Comparison of ENCODE assay signal across 26 cellular contexts in the genomic region with DNA sequence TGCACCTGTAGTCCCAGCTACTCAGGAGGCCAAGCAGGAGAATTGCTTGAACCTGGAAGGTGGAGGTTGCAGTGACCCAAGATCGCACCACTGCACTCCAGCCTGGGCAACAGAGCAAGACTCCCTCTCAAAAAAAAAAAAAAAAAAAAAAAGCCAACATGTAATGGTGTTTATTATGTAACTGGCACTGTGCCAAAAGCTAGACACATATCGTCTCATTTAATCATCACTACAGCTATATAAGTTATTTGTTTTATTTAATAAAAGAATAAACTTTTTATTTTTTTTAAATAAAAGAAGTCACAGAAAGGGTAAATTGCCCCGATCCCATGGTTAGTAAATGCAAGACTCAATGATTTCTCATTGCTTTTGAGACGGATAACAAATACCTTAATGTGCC.
"Had no signal": no experiment of that assay in that cellular context is flagged by ENCODE, and none has a peak within 500 bp of the region (broad histone marks: within the 10 kb centered on the region; RNA-seq: fewer than 3 reads in every experiment).

No MANE protein-coding gene starts in this region.

- H3K9ac ChIP-seq: neural progenitor cell had no signal

- ATAC-seq: natural killer cell; sciatic nerve; stimulated activated effector memory CD8-positive, alpha-beta T cell treated with anti-CD3 and anti-CD28 coated beads, Interleukin-12 subunit alpha, Interleukin-12 subunit beta, amount 100 ng/mL, for 72 hours; upper lobe of right lung had no signal

- H2AFZ ChIP-seq: neural progenitor cell had no signal

- FAIRE-seq: urothelium cell line had no signal

- H3K27me3 ChIP-seq: neutrophil, ovary, right atrium auricular region, suprapubic skin, upper lobe of right lung had no signal

- H3K9me3 ChIP-seq: left ventricle myocardium inferior, neutrophil, ovary, right atrium auricular region, suprapubic skin, thoracic aorta, tibial artery, upper lobe of right lung had no signal

- H3K4me2 ChIP-seq: neural progenitor cell had no signal

- H3K36me3 ChIP-seq: left ventricle myocardium inferior, neural progenitor cell, neutrophil, ovary, right atrium auricular region, suprapubic skin, thoracic aorta, tibial artery, upper lobe of right lung had no signal

- H3K4me1 ChIP-seq: left ventricle myocardium inferior, neural progenitor cell, right atrium auricular region, tibial artery, upper lobe of right lung had no signal

- H3K4me3 ChIP-seq: left ventricle myocardium inferior, lung, neural progenitor cell, ovary, right atrium auricular region, skin epidermis, suprapubic skin, thoracic aorta, tibial artery, upper lobe of right lung had no signal

- H3K27ac ChIP-seq: left ventricle myocardium inferior, neural progenitor cell, neutrophil, ovary, right atrium auricular region, skin epidermis, suprapubic skin, thoracic aorta, tibial artery, upper lobe of right lung had no signal

- DNase-seq: islet precursor cell; left ventricle myocardium inferior; mesendoderm; naive B cell; natural killer cell; nephron progenitor cell; occipital lobe; ovary; stimulated activated CD4-positive, alpha-beta T cell treated with anti-CD3 and anti-CD28 coated beads, Interleukin-12 subunit alpha, Interleukin-12 subunit beta, amount 100 ng/mL, for 4 hours; stimulated activated CD4-positive, alpha-beta T cell treated with anti-CD3 and anti-CD28 coated beads, Interleukin-15, amount 100 ng/mL, for 24 hours; stimulated activated CD4-positive, alpha-beta T cell treated with anti-CD3 and anti-CD28 coated beads, Interleukin-2, amount 100 ng/mL, for 24 hours; stimulated activated CD4-positive, alpha-beta T cell treated with anti-CD3 and anti-CD28 coated beads, Interleukin-4, amount 100 ng/mL, for 24 hours; stimulated activated naive CD4-positive, alpha-beta T cell; tibial artery; trophoblast cell; upper lobe of right lung had no signal
